ENCODE assay signal across 8 cellular contexts in genomic region chr5:34929720-34930526, GRCh38. TPM values are rescaled to one million over a fixed set of nuclear protein-coding genes. Genes with fewer than 3 reads are reported as not detected.
DNase-seq lines count a peak whose midpoint lies in the region; ATAC-seq and TF ChIP-seq lines count a peak whose summit lies in the region.

No MANE protein-coding gene starts in this region.

- TF ChIP-seq CTCF in epithelial cell of proximal tubule (conservative IDR thresholded peaks at IDR 0.05; ENCODE audit: low read depth, low read length) = no peak

- peaks cover 27% of the 10 kb centered on the region for H3K36me3 ChIP-seq in HUES48 (ENCODE audit: control insufficient read depth, insufficient read depth, low read length)
- peaks cover 8 to 16% of the 10 kb centered on the region in 2 donors for H3K36me3 ChIP-seq in mucosa of rectum (ENCODE audit: control insufficient read depth in 2 of 2, insufficient read depth in 2 of 2, low read length in 2 of 2)

- H3K27me3 ChIP-seq in HUES48 (ENCODE audit: control insufficient read depth, insufficient read depth, low read length) (no peaks in the 10 kb centered on the region), mucosa of rectum (ENCODE audit: control insufficient read depth in 2 of 2, insufficient read depth in 2 of 2, low read length in 2 of 2) (no peaks in the 10 kb centered on the region)

- no peaks in the 10 kb centered on the region for H3K9me3 ChIP-seq in HUES48 (ENCODE audit: control insufficient read depth, insufficient read depth, low read length)
- no peaks in the 10 kb centered on the region for H3K9me3 ChIP-seq in mucosa of rectum (ENCODE audit: control insufficient read depth in 2 of 2, low read length in 2 of 2)

- H3K9ac ChIP-seq in HUES48 (ENCODE audit: low read depth, low read length) = peak overlapping the region; percentile 81
- peak overlapping the region; percentile 94 to 97 for H3K9ac ChIP-seq in mucosa of rectum (ENCODE audit: low read depth in 1 of 2, low read length in 2 of 2)

- H3K27ac ChIP-seq in HUES48 (ENCODE audit: low read depth, low read length) (peak overlapping the region; percentile 87), mucosa of rectum (ENCODE audit: low read depth in 2 of 2, low read length in 2 of 2) (peak overlapping the region; percentile 97)

- ATAC-seq in GM21447 (IDR thresholded peaks at IDR 0.05; ENCODE audit: unreplicated experiment) = peak; percentile 68

- peak; percentile 91 for DNase-seq in DMS 273 (lab: John Stamatoyannopoulos, UW; ENCODE audit: unreplicated experiment)
- DNase-seq in OCI-M1 (lab: John Stamatoyannopoulos, UW) = peak; percentile 84
- DNase-seq in activated T-cell treated with anti-CD3 and anti-CD28 coated beads for 48 hours (ENCODE audit: low read depth) = peak; percentile 74
- peak; percentile 18 for DNase-seq in epithelial cell of proximal tubule (ENCODE audit: low read depth)
- peak; percentile 83 for DNase-seq in stimulated activated CD8-positive, alpha-beta memory T cell treated with anti-CD3 and anti-CD28 coated beads, Interleukin-4, amount 100 ng/mL, for 48 hours

- H3K4me1 ChIP-seq in HUES48 (ENCODE audit: control insufficient read depth, insufficient read depth, low read length) (peaks cover 11% of the 10 kb centered on the region), mucosa of rectum (ENCODE audit: control insufficient read depth in 2 of 2, insufficient read depth in 2 of 2, low read length in 2 of 2) (peaks cover 6 to 8% of the 10 kb centered on the region in 2 donors)

- H3K4me3 ChIP-seq in HUES48 (ENCODE audit: low read depth, low read length) = peak overlapping the region; percentile 83
- peak overlapping the region; percentile 90 for H3K4me3 ChIP-seq in epithelial cell of proximal tubule (ENCODE audit: low read depth, low read length)
- H3K4me3 ChIP-seq in mucosa of rectum (ENCODE audit: low read length in 2 of 2) = peak overlapping the region; percentile 92 to 98

RNA-seq across cellular contexts. Expression of gene DNAJC21, which starts 0.6 kb away (rescaled TPM):
- total RNA-seq in epithelial cell of proximal tubule = 24.7 and 27.2 TPM in 2 replicates

RNA-seq across cellular contexts. Expression of gene BRIX1, which starts 14.4 kb away (rescaled TPM):
- 41.5 and 66.9 TPM in 2 replicates for total RNA-seq in epithelial cell of proximal tubule

RNA-seq across cellular contexts. Expression of gene RAD1, which starts 14.6 kb away (rescaled TPM):
- 20.5 and 40.3 TPM in 2 replicates for total RNA-seq in epithelial cell of proximal tubule

Comparison
In these comparisons a context has a peak if more than half of its experiments do, and no peak if none do; other contexts are left out.
1. Peak in every context shown above with its lines: DNase-seq, ATAC-seq, H3K4me3 ChIP-seq and H3K27ac ChIP-seq.
2. DNase-seq: peak in every context shown above with its lines; median percentile 91 in DMS 273; 84 in OCI-M1; 83 in stimulated activated CD8-positive, alpha-beta memory T cell treated with anti-CD3 and anti-CD28 coated beads, Interleukin-4, amount 100 ng/mL, for 48 hours; 74 in activated T-cell treated with anti-CD3 and anti-CD28 coated beads for 48 hours; 18 in epithelial cell of proximal tubule.